In genomic region chr4:33628296-33628695, GRCh38 we compare ENCODE assay signal across 13 cellular contexts.
"Had no signal": no experiment of that assay in that cellular context is flagged by ENCODE, and none has a peak within 500 bp of the region (broad histone marks: within the 10 kb centered on the region; RNA-seq: fewer than 3 reads in every experiment).

No MANE protein-coding gene starts in this region.

- H3K27me3 ChIP-seq: brain microvascular endothelial cell, gastrocnemius medialis, right lobe of liver had no signal

- H3K27ac ChIP-seq: brain microvascular endothelial cell, gastrocnemius medialis, right lobe of liver had no signal

- ATAC-seq: esophagus mucosa; gastrocnemius medialis; naive thymus-derived CD4-positive, alpha-beta T cell; right lobe of liver had no signal

- H3K4me3 ChIP-seq: gastrocnemius medialis, right lobe of liver had no signal

- H3K9me3 ChIP-seq: gastrocnemius medialis, right lobe of liver had no signal

- H3K4me1 ChIP-seq: gastrocnemius medialis, right lobe of liver had no signal

- H3K36me3 ChIP-seq: brain microvascular endothelial cell, gastrocnemius medialis, right lobe of liver had no signal

- DNase-seq: activated CD4-positive, alpha-beta T cell treated with anti-CD3 and anti-CD28 coated beads, Interleukin-2, amount 50 U/mL, for 1 hour; activated CD4-positive, CD25-positive, alpha-beta regulatory T cell; activated naive CD4-positive, alpha-beta T cell treated with anti-CD3 and anti-CD28 coated beads, Interleukin-2, amount 50 U/mL, for 16 hours; activated T-cell treated with anti-CD3 and anti-CD28 coated beads for 4 hours; brain microvascular endothelial cell; cerebellar nuclear complex; gastrocnemius medialis; kidney glomerular epithelial cell; naive thymus-derived CD4-positive, alpha-beta T cell; right lobe of liver; stimulated activated CD4-positive, alpha-beta T cell treated with anti-CD3 and anti-CD28 coated beads, Interleukin-2, amount 100 ng/mL, for 24 hours; stimulated activated naive CD4-positive, alpha-beta T cell had no signal
